Comparison of ENCODE assay signal across 1 cellular context in genomic region chr20:59010995-59011873, GRCh38.
TF ChIP-seq lines count a peak whose summit lies in the region.

No MANE protein-coding gene starts in this region.

TF ChIP-seq in HepG2, 621 proteins besides CTCF, POLR2A, EP300 and RAD21 (continued from another document and continues in another):
- no peak for TF ChIP-seq ZBTB49 (CRISPR knock-in tag; IDR thresholded peaks at IDR 0.05; ENCODE audit: borderline replicate concordance)
- TF ChIP-seq CCAR2 (optimal IDR thresholded peaks at IDR 0.05; ENCODE audit: low read depth, low read length) = no peak
- no peak for TF ChIP-seq GABPA (IDR thresholded peaks at IDR 0.05; ENCODE audit: low read depth, low read length)
- TF ChIP-seq GABPA (CRISPR knock-in tag; IDR thresholded peaks at IDR 0.05; ENCODE audit: low read depth) = no peak
- TF ChIP-seq FOXK2 (IDR thresholded peaks at IDR 0.05) = no peak
- TF ChIP-seq DBP (CRISPR knock-in tag; IDR thresholded peaks at IDR 0.05; ENCODE audit: not compliant biosample characterization) = no peak
- no peak for TF ChIP-seq GZF1 (CRISPR knock-in tag; IDR thresholded peaks at IDR 0.05)
- no peak for TF ChIP-seq NKX3-1 (CRISPR knock-in tag; IDR thresholded peaks at IDR 0.05)
- TF ChIP-seq FIP1L1 (IDR thresholded peaks at IDR 0.05; ENCODE audit: borderline replicate concordance, insufficient read depth, low read depth, low read length) = no peak
- no peak for TF ChIP-seq ZNF331 (CRISPR knock-in tag; IDR thresholded peaks at IDR 0.05)
- TF ChIP-seq ZFX (CRISPR knock-in tag; IDR thresholded peaks at IDR 0.05; ENCODE audit: low read depth) = peak; percentile 12; the same call in 1 of the 2 replicates
- no peak; the same call in 1 of the 2 replicates for TF ChIP-seq FOXP4 (CRISPR knock-in tag; IDR thresholded peaks at IDR 0.05)
- no peak for TF ChIP-seq NRL (CRISPR knock-in tag; IDR thresholded peaks at IDR 0.05; ENCODE audit: borderline replicate concordance)
- no peak for TF ChIP-seq MAFG (CRISPR knock-in tag; IDR thresholded peaks at IDR 0.05)
- TF ChIP-seq NPAS2 (CRISPR knock-in tag; IDR thresholded peaks at IDR 0.05; ENCODE audit: borderline replicate concordance) = no peak
- TF ChIP-seq ZNF614 (CRISPR knock-in tag; IDR thresholded peaks at IDR 0.05; ENCODE audit: borderline replicate concordance) = peak; percentile 22; the same call in 1 of the 2 replicates
- TF ChIP-seq ZHX1 (CRISPR knock-in tag; IDR thresholded peaks at IDR 0.05; ENCODE audit: low read depth) = no peak
- no peak for TF ChIP-seq ZNF558 (CRISPR knock-in tag; IDR thresholded peaks at IDR 0.05; ENCODE audit: borderline replicate concordance)
- TF ChIP-seq, protein P1, sequence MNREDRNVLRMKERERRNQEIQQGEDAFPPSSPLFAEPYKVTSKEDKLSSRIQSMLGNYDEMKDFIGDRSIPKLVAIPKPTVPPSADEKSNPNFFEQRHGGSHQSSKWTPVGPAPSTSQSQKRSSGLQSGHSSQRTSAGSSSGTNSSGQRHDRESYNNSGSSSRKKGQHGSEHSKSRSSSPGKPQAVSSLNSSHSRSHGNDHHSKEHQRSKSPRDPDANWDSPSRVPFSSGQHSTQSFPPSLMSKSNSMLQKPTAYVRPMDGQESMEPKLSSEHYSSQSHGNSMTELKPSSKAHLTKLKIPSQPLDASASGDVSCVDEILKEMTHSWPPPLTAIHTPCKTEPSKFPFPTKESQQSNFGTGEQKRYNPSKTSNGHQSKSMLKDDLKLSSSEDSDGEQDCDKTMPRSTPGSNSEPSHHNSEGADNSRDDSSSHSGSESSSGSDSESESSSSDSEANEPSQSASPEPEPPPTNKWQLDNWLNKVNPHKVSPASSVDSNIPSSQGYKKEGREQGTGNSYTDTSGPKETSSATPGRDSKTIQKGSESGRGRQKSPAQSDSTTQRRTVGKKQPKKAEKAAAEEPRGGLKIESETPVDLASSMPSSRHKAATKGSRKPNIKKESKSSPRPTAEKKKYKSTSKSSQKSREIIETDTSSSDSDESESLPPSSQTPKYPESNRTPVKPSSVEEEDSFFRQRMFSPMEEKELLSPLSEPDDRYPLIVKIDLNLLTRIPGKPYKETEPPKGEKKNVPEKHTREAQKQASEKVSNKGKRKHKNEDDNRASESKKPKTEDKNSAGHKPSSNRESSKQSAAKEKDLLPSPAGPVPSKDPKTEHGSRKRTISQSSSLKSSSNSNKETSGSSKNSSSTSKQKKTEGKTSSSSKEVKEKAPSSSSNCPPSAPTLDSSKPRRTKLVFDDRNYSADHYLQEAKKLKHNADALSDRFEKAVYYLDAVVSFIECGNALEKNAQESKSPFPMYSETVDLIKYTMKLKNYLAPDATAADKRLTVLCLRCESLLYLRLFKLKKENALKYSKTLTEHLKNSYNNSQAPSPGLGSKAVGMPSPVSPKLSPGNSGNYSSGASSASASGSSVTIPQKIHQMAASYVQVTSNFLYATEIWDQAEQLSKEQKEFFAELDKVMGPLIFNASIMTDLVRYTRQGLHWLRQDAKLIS (CRISPR knock-in tag; IDR thresholded peaks at IDR 0.05) = no peak
- no peak for TF ChIP-seq ZNF350 (CRISPR knock-in tag; IDR thresholded peaks at IDR 0.05; ENCODE audit: borderline replicate concordance, low read depth)
- TF ChIP-seq, protein P2, sequence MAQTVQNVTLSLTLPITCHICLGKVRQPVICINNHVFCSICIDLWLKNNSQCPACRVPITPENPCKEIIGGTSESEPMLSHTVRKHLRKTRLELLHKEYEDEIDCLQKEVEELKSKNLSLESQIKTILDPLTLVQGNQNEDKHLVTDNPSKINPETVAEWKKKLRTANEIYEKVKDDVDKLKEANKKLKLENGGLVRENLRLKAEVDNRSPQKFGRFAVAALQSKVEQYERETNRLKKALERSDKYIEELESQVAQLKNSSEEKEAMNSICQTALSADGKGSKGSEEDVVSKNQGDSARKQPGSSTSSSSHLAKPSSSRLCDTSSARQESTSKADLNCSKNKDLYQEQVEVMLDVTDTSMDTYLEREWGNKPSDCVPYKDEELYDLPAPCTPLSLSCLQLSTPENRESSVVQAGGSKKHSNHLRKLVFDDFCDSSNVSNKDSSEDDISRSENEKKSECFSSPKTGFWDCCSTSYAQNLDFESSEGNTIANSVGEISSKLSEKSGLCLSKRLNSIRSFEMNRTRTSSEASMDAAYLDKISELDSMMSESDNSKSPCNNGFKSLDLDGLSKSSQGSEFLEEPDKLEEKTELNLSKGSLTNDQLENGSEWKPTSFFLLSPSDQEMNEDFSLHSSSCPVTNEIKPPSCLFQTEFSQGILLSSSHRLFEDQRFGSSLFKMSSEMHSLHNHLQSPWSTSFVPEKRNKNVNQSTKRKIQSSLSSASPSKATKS (CRISPR knock-in tag; IDR thresholded peaks at IDR 0.05) = no peak
- TF ChIP-seq ZIK1 (CRISPR knock-in tag; IDR thresholded peaks at IDR 0.05; ENCODE audit: borderline replicate concordance, low read depth) = no peak
- 0 out of 2 replicates have a peak, but pooled peaks have one; percentile 34 for TF ChIP-seq ZSCAN25 (CRISPR knock-in tag; IDR thresholded peaks at IDR 0.05)
- no peak for TF ChIP-seq ZNF567 (CRISPR knock-in tag; IDR thresholded peaks at IDR 0.05; ENCODE audit: borderline replicate concordance)
- TF ChIP-seq SP2 (CRISPR knock-in tag; IDR thresholded peaks at IDR 0.05) = no peak
- no peak for TF ChIP-seq AGO1 (IDR thresholded peaks at IDR 0.05; ENCODE audit: low read depth, low read length, poor library complexity, severe bottlenecking)
- TF ChIP-seq ELF3 (CRISPR knock-in tag; IDR thresholded peaks at IDR 0.05) = peak; percentile 28; the same call in 1 of the 2 replicates
- no peak for TF ChIP-seq SIX1 (CRISPR knock-in tag; IDR thresholded peaks at IDR 0.05; ENCODE audit: borderline replicate concordance)
- no peak for TF ChIP-seq POLR2AphosphoS5 (IDR thresholded peaks at IDR 0.05; ENCODE audit: low read depth, low read length)
- no peak for TF ChIP-seq TFAP4 (IDR thresholded peaks at IDR 0.05; ENCODE audit: borderline replicate concordance, low read depth)
- TF ChIP-seq NFIB (CRISPR knock-in tag; IDR thresholded peaks at IDR 0.05; ENCODE audit: borderline replicate concordance) = no peak
- no peak for TF ChIP-seq SPEN (CRISPR knock-in tag; IDR thresholded peaks at IDR 0.05; ENCODE audit: low read depth)
- TF ChIP-seq, protein P3, sequence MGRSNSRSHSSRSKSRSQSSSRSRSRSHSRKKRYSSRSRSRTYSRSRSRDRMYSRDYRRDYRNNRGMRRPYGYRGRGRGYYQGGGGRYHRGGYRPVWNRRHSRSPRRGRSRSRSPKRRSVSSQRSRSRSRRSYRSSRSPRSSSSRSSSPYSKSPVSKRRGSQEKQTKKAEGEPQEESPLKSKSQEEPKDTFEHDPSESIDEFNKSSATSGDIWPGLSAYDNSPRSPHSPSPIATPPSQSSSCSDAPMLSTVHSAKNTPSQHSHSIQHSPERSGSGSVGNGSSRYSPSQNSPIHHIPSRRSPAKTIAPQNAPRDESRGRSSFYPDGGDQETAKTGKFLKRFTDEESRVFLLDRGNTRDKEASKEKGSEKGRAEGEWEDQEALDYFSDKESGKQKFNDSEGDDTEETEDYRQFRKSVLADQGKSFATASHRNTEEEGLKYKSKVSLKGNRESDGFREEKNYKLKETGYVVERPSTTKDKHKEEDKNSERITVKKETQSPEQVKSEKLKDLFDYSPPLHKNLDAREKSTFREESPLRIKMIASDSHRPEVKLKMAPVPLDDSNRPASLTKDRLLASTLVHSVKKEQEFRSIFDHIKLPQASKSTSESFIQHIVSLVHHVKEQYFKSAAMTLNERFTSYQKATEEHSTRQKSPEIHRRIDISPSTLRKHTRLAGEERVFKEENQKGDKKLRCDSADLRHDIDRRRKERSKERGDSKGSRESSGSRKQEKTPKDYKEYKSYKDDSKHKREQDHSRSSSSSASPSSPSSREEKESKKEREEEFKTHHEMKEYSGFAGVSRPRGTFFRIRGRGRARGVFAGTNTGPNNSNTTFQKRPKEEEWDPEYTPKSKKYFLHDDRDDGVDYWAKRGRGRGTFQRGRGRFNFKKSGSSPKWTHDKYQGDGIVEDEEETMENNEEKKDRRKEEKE (IDR thresholded peaks at IDR 0.05) = no peak
- no peak for TF ChIP-seq IKZF4 (CRISPR knock-in tag; IDR thresholded peaks at IDR 0.05; ENCODE audit: borderline replicate concordance, low read depth, not compliant biosample characterization)
- TF ChIP-seq ZNF513 (CRISPR knock-in tag; conservative IDR thresholded peaks at IDR 0.05) = no peak
- TF ChIP-seq USF2 (IDR thresholded peaks at IDR 0.05; ENCODE audit: low read depth, low read length) = no peak
- no peak for TF ChIP-seq USF2 (CRISPR knock-in tag; IDR thresholded peaks at IDR 0.05; ENCODE audit: borderline replicate concordance)
